Comparison of ENCODE assay signal across 6 cellular contexts in the genomic region with DNA sequence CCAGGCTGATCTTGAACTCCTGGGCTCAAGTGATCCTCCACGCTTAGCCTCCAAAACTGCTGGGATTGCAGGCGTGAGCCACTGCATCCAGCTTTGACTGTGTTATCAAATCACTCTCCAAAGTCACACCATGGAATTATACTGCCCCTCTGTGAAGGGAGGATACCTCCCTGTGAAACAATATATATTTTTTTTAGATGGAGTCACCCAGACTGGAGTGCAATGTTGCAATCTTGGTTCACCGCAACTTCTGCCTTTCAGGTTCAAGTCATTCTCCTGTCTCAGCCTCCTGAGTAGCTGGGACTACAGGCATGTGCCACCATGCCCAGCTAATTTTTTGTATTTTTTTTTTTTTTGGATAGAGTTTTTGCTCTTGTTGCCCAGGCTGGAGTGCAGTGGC.
"Had no signal": no experiment of that assay in that cellular context is flagged by ENCODE, and none has a peak within 500 bp of the region (broad histone marks: within the 10 kb centered on the region; RNA-seq: fewer than 3 reads in every experiment).

No MANE protein-coding gene starts in this region.

- ATAC-seq: gastrocnemius medialis had no signal

- DNase-seq: central memory CD4-positive, alpha-beta T cell; effector memory CD4-positive, alpha-beta T cell; gastrocnemius medialis; small intestine; T-helper 2 cell; tibial artery had no signal
